8 cellular contexts compared by ENCODE assay signal in genomic region chr6:113970808-113971676, GRCh38. TPM values are rescaled to one million over a fixed set of nuclear protein-coding genes. Genes with fewer than 3 reads are reported as not detected.
DNase-seq lines count a peak whose midpoint lies in the region; ATAC-seq and TF ChIP-seq lines count a peak whose summit lies in the region.

TSS of gene HDAC2 (minus strand) at chr6:113971148. CDS start at chr6:113970908, 240 bp downstream.

- H3K4me3 ChIP-seq in KMS-11 (IDR thresholded peaks at IDR 0.05; ENCODE audit: insufficient read depth, low read depth, low read length) (no peak within 1 kb of the TSS), RWPE2 (ENCODE audit: severe bottlenecking) (peak within 1 kb of the TSS; percentile 96), fibroblast of pulmonary artery (replicated peaks; ENCODE audit: low read depth, low read length) (peak within 1 kb of the TSS; percentile 92)

- no peaks in the 10 kb centered on the region for H3K27me3 Mint-ChIP-seq in nephron (ENCODE audit: low read depth)
- H3K27me3 Mint-ChIP-seq in stimulated activated naive CD8-positive, alpha-beta T cell treated with anti-CD3 and anti-CD28 coated beads, Interleukin-15, amount 100 ng/mL, for 72 hours, result no peaks in the 10 kb centered on the region

- H3K4me2 ChIP-seq in KMS-11, result peak within 1 kb of the TSS; percentile 78

- no peaks in the 10 kb centered on the region for H3K9me3 ChIP-seq in RWPE2 (ENCODE audit: severe bottlenecking)

- peak within 1 kb of the TSS; percentile 90 for H3K9ac ChIP-seq in KMS-11

- no peaks in the 10 kb centered on the region for H3K9me3 Mint-ChIP-seq in nephron
- no peaks in the 10 kb centered on the region for H3K9me3 Mint-ChIP-seq in stimulated activated naive CD8-positive, alpha-beta T cell treated with anti-CD3 and anti-CD28 coated beads, Interleukin-15, amount 100 ng/mL, for 72 hours

- H3K4me1 ChIP-seq in KMS-11 (ENCODE audit: low read depth, poor library complexity, severe bottlenecking), result peaks cover 23% of the 10 kb centered on the region
- peaks cover 3% of the 10 kb centered on the region for H3K4me1 ChIP-seq in RWPE2 (ENCODE audit: insufficient read depth, poor library complexity, severe bottlenecking)

- H3K27ac ChIP-seq in KMS-11, result peak within 1 kb of the TSS; percentile 86
- peak within 1 kb of the TSS; percentile 62 for H3K27ac ChIP-seq in RWPE2 (ENCODE audit: poor library complexity, severe bottlenecking)

- H3K27ac Mint-ChIP-seq in nephron, result peak within 1 kb of the TSS; percentile 99 to 100 (median 100)
- H3K27ac Mint-ChIP-seq in stimulated activated naive CD8-positive, alpha-beta T cell treated with anti-CD3 and anti-CD28 coated beads, Interleukin-15, amount 100 ng/mL, for 72 hours, result peak within 1 kb of the TSS; percentile 99 to 100

- peak; percentile 85 for ATAC-seq in GM21737 (IDR thresholded peaks at IDR 0.05; ENCODE audit: unreplicated experiment)
- ATAC-seq in RWPE2 (ENCODE audit: low read depth), result peak; percentile 77
- peak; percentile 85 for ATAC-seq in stimulated activated naive CD8-positive, alpha-beta T cell treated with anti-CD3 and anti-CD28 coated beads, Interleukin-15, amount 100 ng/mL, for 72 hours

- H3K27me3 ChIP-seq in KMS-11 (ENCODE audit: insufficient read depth, low read depth), result no peaks in the 10 kb centered on the region
- H3K27me3 ChIP-seq in RWPE2 (ENCODE audit: insufficient read depth, poor library complexity, severe bottlenecking), result no peaks in the 10 kb centered on the region

- no peaks in the 10 kb centered on the region for H3K36me3 ChIP-seq in KMS-11 (ENCODE audit: insufficient read depth)
- H3K36me3 ChIP-seq in RWPE2 (ENCODE audit: low read depth), result no peaks in the 10 kb centered on the region

- peaks cover 31% of the 10 kb centered on the region for H3K4me1 Mint-ChIP-seq in nephron
- H3K4me1 Mint-ChIP-seq in stimulated activated naive CD8-positive, alpha-beta T cell treated with anti-CD3 and anti-CD28 coated beads, Interleukin-15, amount 100 ng/mL, for 72 hours, result peaks cover 32% of the 10 kb centered on the region

- H3K79me2 ChIP-seq in KMS-11 (ENCODE audit: insufficient read depth, low read depth), result peaks cover 45% of the 10 kb centered on the region

- no peak for TF ChIP-seq CTCF in KMS-11 (conservative IDR thresholded peaks at IDR 0.05; ENCODE audit: low read depth, low read length)
- TF ChIP-seq CTCF in RWPE2 (IDR thresholded peaks at IDR 0.05; ENCODE audit: poor library complexity, severe bottlenecking), result no peak
- no peak for TF ChIP-seq CTCF in fibroblast of pulmonary artery (IDR thresholded peaks at IDR 0.05; ENCODE audit: low read length, missing control alignments)
- no peak for TF ChIP-seq CTCF in nephron (IDR thresholded peaks at IDR 0.05; ENCODE audit: unreplicated experiment in 3 of 3)

- DNase-seq in Daoy (ENCODE audit: low read depth) (peak; percentile 88), RWPE2 (ENCODE audit: low spot score) (peak; percentile 81), fibroblast of pulmonary artery (ENCODE audit: low read depth) (peak; percentile 83)
- DNase-seq in activated T-helper 9 cell treated with anti-CD3 and anti-CD28 coated beads, Interleukin-2, amount 50 U/mL, for 16 hours (ENCODE audit: low read depth), result peak; percentile 79
- peak; percentile 86 to 90 for DNase-seq in stimulated activated naive CD8-positive, alpha-beta T cell treated with anti-CD3 and anti-CD28 coated beads, Interleukin-15, amount 100 ng/mL, for 72 hours

- peak within 1 kb of the TSS; percentile 97 to 100 (median 99) for H3K4me3 Mint-ChIP-seq in nephron
- peak within 1 kb of the TSS; percentile 79 to 81 for H3K4me3 Mint-ChIP-seq in stimulated activated naive CD8-positive, alpha-beta T cell treated with anti-CD3 and anti-CD28 coated beads, Interleukin-15, amount 100 ng/mL, for 72 hours

- peaks cover 24% of the 10 kb centered on the region; the same call in 1 of the 2 replicates for H4K20me1 ChIP-seq in KMS-11 (ENCODE audit: insufficient read depth)

- peak within 1 kb of the TSS; percentile 76 for H2AFZ ChIP-seq in KMS-11 (ENCODE audit: low read depth)

- peaks cover 7% of the 10 kb centered on the region for H3K36me3 Mint-ChIP-seq in nephron (ENCODE audit: low read depth)

RNA-seq across cellular contexts. Expression of gene HDAC2, which starts in this region (rescaled TPM):
- 88.5 and 89.5 TPM in 2 replicates for total RNA-seq in Daoy (2014; rRNA removed; shearing (Covaris generic))
